In the genomic region with DNA sequence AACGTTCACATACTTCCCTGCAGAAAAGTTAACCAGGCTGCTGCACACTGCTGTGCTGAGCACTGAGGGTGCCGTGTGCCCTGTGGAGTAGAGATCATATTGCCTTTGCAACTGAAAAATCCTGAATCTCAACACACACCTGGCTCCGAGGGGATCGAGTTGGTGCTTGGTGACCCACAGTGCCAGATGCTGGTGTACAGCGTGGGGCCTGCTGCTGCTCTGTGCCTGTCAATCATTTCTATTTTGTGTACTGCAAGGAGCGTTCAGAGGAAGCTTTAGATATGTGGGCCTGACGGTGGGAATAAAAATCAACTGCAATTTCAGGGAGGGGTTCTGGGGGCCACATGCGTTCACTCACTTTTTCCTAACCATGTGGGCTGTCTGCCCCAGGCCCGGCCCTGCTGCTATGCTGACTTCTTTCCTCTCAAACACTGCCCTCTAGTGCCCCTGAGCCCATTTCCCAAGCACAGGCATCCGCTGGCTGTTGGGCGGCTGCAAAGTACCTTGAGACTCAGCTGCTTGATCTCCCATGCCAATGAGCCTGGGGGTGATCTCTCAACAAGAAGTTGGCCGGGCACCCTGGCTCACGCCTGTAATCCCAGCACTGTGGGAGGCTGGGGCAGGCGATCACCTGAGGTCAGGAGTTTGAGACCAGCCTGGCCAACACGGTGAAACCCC, we compare ENCODE assay signal across 8 cellular contexts. TPM values are rescaled to one million over a fixed set of nuclear protein-coding genes. Genes with fewer than 3 reads are reported as not detected.
A peak's percentile ranks its signal among the peaks of the same experiment; 100 is the strongest.
DNase-seq lines count a peak whose midpoint lies in the region; ATAC-seq and TF ChIP-seq lines count a peak whose summit lies in the region.

No MANE protein-coding gene starts in this region.

- no peak overlapping the region for H3K4me2 ChIP-seq in PC-9

- peaks cover 32% of the 10 kb centered on the region; the same call in 1 of the 2 replicates for H3F3A ChIP-seq in PC-9 (ENCODE audit: insufficient read depth, low read depth)

- no TSS peak for BruUV-seq in PC-9 (replicated peaks; lab: Mats Ljungman, UMichigan)

- peaks cover 4% of the 10 kb centered on the region; the same call in 1 of the 2 replicates for H3K4me1 ChIP-seq in PC-9 (replicated peaks; ENCODE audit: insufficient read depth)

- no peak overlapping the region for H3K4me3 ChIP-seq in PC-9

- H3K9me3 ChIP-seq in PC-9 (ENCODE audit: insufficient read depth, low read depth), result no peaks in the 10 kb centered on the region

- H3K27me3 ChIP-seq in PC-9 (ENCODE audit: insufficient read depth, low read depth), result no peaks in the 10 kb centered on the region

- TF ChIP-seq CTCF in PC-9 (conservative IDR thresholded peaks at IDR 0.05), result peak; percentile 67

- H3K36me3 ChIP-seq in PC-9 (ENCODE audit: low read depth), result peaks cover 4% of the 10 kb centered on the region; the same call in 1 of the 2 replicates

- H3K27ac ChIP-seq in PC-9, result no peak overlapping the region
- H3K27ac ChIP-seq in cingulate gyrus (ENCODE audit: low read depth, low read length), result peak overlapping the region; percentile 4

- H2AFZ ChIP-seq in PC-9, result no peak overlapping the region

- intact Hi-C loops in PC-9 (cut with micrococcal nuclease; ENCODE audit: unreplicated experiment), result no loop called here
- intact Hi-C loops in posterior vena cava (cut with DNase I), result no loop called here

- H3K9me2 ChIP-seq in PC-9 (ENCODE audit: insufficient read depth), result no peaks in the 10 kb centered on the region

- CTCF ChIA-PET in PC-9 (lab: Charles Lee), result interaction anchor here (0.6 kb wide), 1 partner anchor 11 kb away, joined by 3 read pairs; no protein-coding TSS in a partner anchor

- H4K20me1 ChIP-seq in PC-9 (ENCODE audit: insufficient read depth), result no peaks in the 10 kb centered on the region

- peak; percentile 56 for DNase-seq in SIG-M5 treated with dmso at 0.1 percent for 504 hours (lab: John Stamatoyannopoulos, UW; ENCODE audit: unreplicated experiment)
- no peak for DNase-seq in SIG-M5 (lab: John Stamatoyannopoulos, UW)
- DNase-seq in PC-9, result peak in 1 of 2 experiments; percentile 61
- DNase-seq in myocyte (ENCODE audit: low read depth), result peak; percentile 38
- no peak for DNase-seq in posterior vena cava (ENCODE audit: low spot score)

- H3K79me2 ChIP-seq in PC-9 (ENCODE audit: low read depth), result peaks cover 3% of the 10 kb centered on the region

- no peak for ATAC-seq in GM21737 (IDR thresholded peaks at IDR 0.05; ENCODE audit: unreplicated experiment)
- no peak for ATAC-seq in HG03135 (IDR thresholded peaks at IDR 0.05; ENCODE audit: unreplicated experiment)

- POLR2A ChIA-PET in PC-9 (lab: Charles Lee; ENCODE audit: unreplicated experiment), result interaction anchor here (0.5 to 1.0 kb wide), 2 partner anchors 10 to 1106 kb away, joined by 4 to 5 read pairs; partner anchors contain the start of gene LENG8

RNA-seq across cellular contexts. Expression of gene LENG8, which starts 9.7 kb away (rescaled TPM):
- total RNA-seq in PC-9 (2021), result 274 and 279 TPM in 2 replicates
- 50.6 and 55.1 TPM in 2 replicates for total RNA-seq in myocyte
- 108 TPM for polyA plus RNA-seq in myocyte (2012)
- 100 to 1,000 TPM; 113 to 140 TPM for total RNA-seq in posterior vena cava

RNA-seq across cellular contexts. Expression of gene TTYH1, which starts 24.0 kb away (rescaled TPM):
- total RNA-seq in PC-9 (2021) (1.6 and 2.4 TPM in 2 replicates), myocyte (not detected in 2 replicates), posterior vena cava (1 to 10 TPM in 1 of 2 donors, under 1 TPM in 1; 0.60 to 1.4 TPM)
- 1.5 TPM for polyA plus RNA-seq in myocyte (2012)

RNA-seq across cellular contexts. Expression of gene LENG9, which starts 24.3 kb away (rescaled TPM):
- total RNA-seq in PC-9 (2021), result 7.0 and 8.9 TPM in 2 replicates
- 5.2 and 6.9 TPM in 2 replicates for total RNA-seq in myocyte
- 2.6 TPM for polyA plus RNA-seq in myocyte (2012)
- total RNA-seq in posterior vena cava, result 1 to 10 TPM; 4.2 to 5.1 TPM

RNA-seq across cellular contexts. Expression of gene CDC42EP5, which starts 33.8 kb away (rescaled TPM):
- total RNA-seq in PC-9 (2021) (25.1 and 48.5 TPM in 2 replicates), myocyte (4.4 and 6.2 TPM in 2 replicates), posterior vena cava (10 to 100 TPM; 24.8 to 25.7 TPM)
- polyA plus RNA-seq in myocyte (2012), result 4.6 TPM

Comparison
In these comparisons a context has a peak if more than half of its experiments do, and no peak if none do; other contexts are left out.
1. DNase-seq: peak in SIG-M5 treated with dmso at 0.1 percent for 504 hours (single experiment) and myocyte (single experiment); none in SIG-M5 (single experiment) and posterior vena cava (single experiment).